Comparison of ENCODE assay signal across 10 cellular contexts in the genomic region with DNA sequence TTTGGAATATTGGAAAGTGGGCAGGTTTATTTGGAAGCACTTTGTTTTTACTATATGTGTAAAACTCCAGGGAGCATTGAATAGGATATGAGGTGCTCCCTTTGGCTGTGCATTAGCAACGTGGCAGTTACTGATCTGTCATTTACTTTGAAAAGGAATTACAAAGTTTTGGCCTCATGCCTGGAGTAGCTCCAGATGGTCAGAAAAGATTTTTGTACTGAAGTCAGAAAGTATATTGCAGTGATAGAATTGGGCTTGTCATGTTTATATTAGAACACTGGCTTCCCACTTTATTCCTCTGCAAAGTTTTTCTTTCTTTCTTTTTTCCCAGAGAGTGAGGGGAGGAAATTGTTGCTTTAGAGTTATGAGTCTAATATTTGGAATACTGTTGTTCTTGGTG. TPM values are rescaled to one million over a fixed set of nuclear protein-coding genes. Genes with fewer than 3 reads are reported as not detected.
DNase-seq lines count a peak whose midpoint lies in the region; ATAC-seq and TF ChIP-seq lines count a peak whose summit lies in the region.
"Had no signal": no experiment of that assay in that cellular context is flagged by ENCODE, and none has a peak within 500 bp of the region (broad histone marks: within the 10 kb centered on the region; RNA-seq: fewer than 3 reads in every experiment).

No MANE protein-coding gene starts in this region.

- no peaks in the 10 kb centered on the region for H3K4me1 ChIP-seq in breast epithelium

- peaks cover 30% of the 10 kb centered on the region for H3K4me1 Mint-ChIP-seq in MCF 10A (ENCODE audit: insufficient read depth, unreplicated experiment)
- peaks cover 63% of the 10 kb centered on the region for H3K4me1 Mint-ChIP-seq in type B pancreatic cell (ENCODE audit: unreplicated experiment)

- no peaks in the 10 kb centered on the region for H3K27me3 ChIP-seq in breast epithelium
- H3K27me3 ChIP-seq: sigmoid colon had no signal

- TF ChIP-seq CTCF in MCF 10A (IDR thresholded peaks at IDR 0.05; ENCODE audit: unreplicated experiment): no peak
- TF ChIP-seq CTCF in breast epithelium (IDR thresholded peaks at IDR 0.05): no peak
- TF ChIP-seq CTCF in VCaP (conservative IDR thresholded peaks at IDR 0.05): no peak
- no peak for TF ChIP-seq CTCF in type B pancreatic cell (conservative IDR thresholded peaks at IDR 0.05)

- intact Hi-C loops in MCF 10A (cut with micrococcal nuclease) (no loop called here), breast epithelium (cut with DNase I; ENCODE audit: low total_unique reads) (no loop called here)

- peaks cover 59% of the 10 kb centered on the region for H3K36me3 Mint-ChIP-seq in MCF 10A (ENCODE audit: insufficient read depth, unreplicated experiment)
- H3K36me3 Mint-ChIP-seq in type B pancreatic cell: peaks cover 27% of the 10 kb centered on the region

- DNase-seq in MCF 10A (ENCODE audit: unreplicated experiment): no peak
- DNase-seq in breast epithelium (ENCODE audit: low spot score in 2 of 2): no peak
- peak; percentile 45 for DNase-seq in inferior parietal cortex (ENCODE audit: extremely low spot score)
- DNase-seq in type B pancreatic cell (ENCODE audit: extremely low spot score, unreplicated experiment): no peak
- no peak for DNase-seq in putamen (ENCODE audit: low spot score)
- DNase-seq: activated B cell treated with CpG ODN at 0.5 μM for 24 hours, sigmoid colon had no signal

- H3K36me3 ChIP-seq in breast epithelium: no peaks in the 10 kb centered on the region
- H3K36me3 ChIP-seq: sigmoid colon had no signal

- no peaks in the 10 kb centered on the region for H3K9me3 ChIP-seq in breast epithelium
- H3K9me3 ChIP-seq: sigmoid colon had no signal

- H3K27ac Mint-ChIP-seq in MCF 10A (ENCODE audit: low read depth, unreplicated experiment) (peak overlapping the region; percentile 3), type B pancreatic cell (no peak overlapping the region)
- H3K27ac Mint-ChIP-seq: activated B cell treated with CpG ODN at 0.5 μM for 24 hours had no signal

- POLR2A ChIA-PET in MCF 10A (lab: Yijun Ruan, JAX): interaction anchor here (0.7 to 3.2 kb wide), 6 partner anchors 17 to 77 kb away, joined by 3 to 10 read pairs (median 4); no protein-coding TSS in a partner anchor

- no peak for TF ChIP-seq POLR2A in breast epithelium (IDR thresholded peaks at IDR 0.05)

- H3K27me3 Mint-ChIP-seq in MCF 10A (ENCODE audit: insufficient read depth, unreplicated experiment) (no peaks in the 10 kb centered on the region), type B pancreatic cell (no peaks in the 10 kb centered on the region)

- CTCF ChIA-PET in MCF 10A (lab: Yijun Ruan, JAX): interaction anchor here (1.0 kb wide), 2 partner anchors 17 to 60 kb away, joined by 3 read pairs; no protein-coding TSS in a partner anchor

- no peaks in the 10 kb centered on the region for H3K9me3 Mint-ChIP-seq in MCF 10A (ENCODE audit: unreplicated experiment)
- no peaks in the 10 kb centered on the region for H3K9me3 Mint-ChIP-seq in type B pancreatic cell
- H3K9me3 Mint-ChIP-seq: activated B cell treated with CpG ODN at 0.5 μM for 24 hours had no signal

- no peak for ATAC-seq in HG03097 (IDR thresholded peaks at IDR 0.05; ENCODE audit: low FRiP score, unreplicated experiment)
- ATAC-seq in HG03108 (IDR thresholded peaks at IDR 0.05; ENCODE audit: unreplicated experiment): no peak

- H3K4me3 ChIP-seq in breast epithelium: no peak overlapping the region
- H3K4me3 ChIP-seq: sigmoid colon had no signal

- H3K27ac ChIP-seq in breast epithelium (no peak overlapping the region), VCaP (peak overlapping the region; percentile 19)

- BruUV-seq in MCF 10A (replicated peaks; lab: Mats Ljungman, UMichigan): no TSS peak

- H3K4me3 Mint-ChIP-seq in MCF 10A (ENCODE audit: unreplicated experiment) (no peak overlapping the region), type B pancreatic cell (peak overlapping the region; percentile 34)
- H3K4me3 Mint-ChIP-seq: activated B cell treated with CpG ODN at 0.5 μM for 24 hours had no signal

RNA-seq across cellular contexts. Expression of a gene that starts 26.2 kb away (rescaled TPM):
- total RNA-seq in MCF 10A (2022) (149 TPM in 2 replicates), breast epithelium (100 to 1,000 TPM; 131 to 172 (median 149) TPM), type B pancreatic cell (ENCODE audit: low replicate concordance) (67.9 and 79.2 TPM in 2 replicates)
